ENCODE assay signal across 18 cellular contexts in genomic region chr6:9136141-9136865, GRCh38.
"Had no signal": no experiment of that assay in that cellular context is flagged by ENCODE, and none has a peak within 500 bp of the region (broad histone marks: within the 10 kb centered on the region; RNA-seq: fewer than 3 reads in every experiment).

No MANE protein-coding gene starts in this region.

- H3K9me3 ChIP-seq: esophagus squamous epithelium, gastrocnemius medialis, left ventricle myocardium inferior, spleen, testis had no signal

- H3K36me3 ChIP-seq: esophagus squamous epithelium, gastrocnemius medialis, left ventricle myocardium inferior, spleen had no signal

- H3K4me1 ChIP-seq: gastrocnemius medialis, left ventricle myocardium inferior, spleen, testis had no signal

- H3K4me3 ChIP-seq: esophagus squamous epithelium, gastrocnemius medialis, left ventricle myocardium inferior, spleen, testis had no signal

- DNase-seq: activated CD4-positive, alpha-beta memory T cell treated with anti-CD3 and anti-CD28 coated beads, Interleukin-2, amount 10 ng/mL, durations not matched to agents 7 days and 5 days; activated CD4-positive, alpha-beta T cell treated with anti-CD3 and anti-CD28 coated beads for 4 hours; activated naive CD4-positive, alpha-beta T cell; activated naive CD8-positive, alpha-beta T cell treated with anti-CD3 and anti-CD28 coated beads for 36 hours; activated T-cell treated with anti-CD3 and anti-CD28 coated beads, Interleukin-2, amount 50 U/mL, for 1 hour; effector CD8-positive, alpha-beta T cell; esophagus squamous epithelium; gastrocnemius medialis; head of caudate nucleus; left ventricle myocardium inferior; occipital lobe; retina; spleen; stimulated activated CD4-positive, alpha-beta T cell treated with anti-CD3 and anti-CD28 coated beads, Interleukin-4, amount 100 ng/mL, for 4 hours; T-helper 17 cell; testis had no signal

- ATAC-seq: activated T-helper 17 cell treated with anti-CD3 and anti-CD28 coated beads, Interleukin-2, amount 50 U/mL, for 72 hours; gastrocnemius medialis; stimulated activated memory B cell treated with anti-CD40 and anti-IgM and Interleukin-4, amounts not matched to agents 10 μg/mL and 1 μg/mL and 100 μg/mL, for 72 hours; T-helper 17 cell had no signal

- H3K27ac ChIP-seq: esophagus squamous epithelium, gastrocnemius medialis, left ventricle myocardium inferior, spleen, testis had no signal

- H3K27me3 ChIP-seq: esophagus squamous epithelium, gastrocnemius medialis, spleen, testis had no signal
